Comparison of ENCODE assay signal across 9 cellular contexts in the genomic region with DNA sequence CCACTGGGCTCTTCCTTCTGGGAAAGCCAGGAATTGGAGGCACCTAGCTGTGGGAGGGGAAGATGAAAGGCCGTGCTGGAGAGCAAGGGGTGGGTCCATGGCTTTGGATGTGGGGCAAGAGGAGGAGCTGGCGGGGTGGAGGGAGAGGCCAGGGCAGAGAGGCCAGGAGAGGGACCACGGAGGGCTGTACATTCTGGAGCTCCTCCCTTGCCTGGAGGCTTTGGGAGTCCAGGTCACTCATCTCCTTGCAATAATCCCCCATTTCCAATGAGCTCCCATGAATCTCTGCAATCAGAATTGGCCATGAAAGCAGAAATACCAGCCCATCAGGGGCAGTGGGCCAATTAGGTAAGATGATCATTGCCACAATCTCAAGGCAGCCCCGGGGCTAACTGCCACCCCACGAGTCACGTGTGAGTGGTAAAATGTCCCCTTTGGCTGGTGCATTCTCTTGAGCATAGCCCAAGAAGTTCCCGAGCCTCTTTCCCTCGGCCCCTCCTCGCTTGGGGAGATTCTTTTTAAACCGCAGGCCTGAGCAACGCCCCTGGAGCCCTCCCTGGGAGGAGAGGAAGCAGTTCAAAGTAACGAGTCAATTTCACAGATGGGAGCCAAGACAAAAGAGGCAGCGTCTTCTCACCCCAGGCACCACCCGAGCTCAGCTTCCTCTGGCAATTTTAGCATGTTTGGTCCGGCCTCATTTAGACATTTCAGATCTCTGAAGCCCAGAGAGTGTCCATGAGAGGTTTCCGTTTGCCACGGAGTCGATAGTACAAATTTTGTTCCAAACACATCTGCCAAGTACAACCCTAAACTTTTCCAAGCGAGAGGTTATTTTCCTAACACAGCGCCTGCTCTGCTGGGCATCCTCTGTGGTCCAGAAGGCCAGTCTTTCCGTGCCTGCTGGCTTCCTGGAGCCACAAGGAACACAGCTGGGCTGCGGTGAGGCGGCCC. TPM values are rescaled to one million over a fixed set of nuclear protein-coding genes. Genes with fewer than 3 reads are reported as not detected.
A peak's percentile ranks its signal among the peaks of the same experiment; 100 is the strongest.
DNase-seq lines count a peak whose midpoint lies in the region; ATAC-seq, FAIRE-seq and TF ChIP-seq lines count a peak whose summit lies in the region.
"Had no signal": no experiment of that assay in that cellular context is flagged by ENCODE, and none has a peak within 500 bp of the region (broad histone marks: within the 10 kb centered on the region; RNA-seq: fewer than 3 reads in every experiment).

No MANE protein-coding gene starts in this region.

- H3K4me3 Mint-ChIP-seq in activated T-cell treated with anti-CD3 and anti-CD28 coated beads, Interleukin-2, amount 50 U/mL, for 4 hours: no peak overlapping the region
- H3K4me3 Mint-ChIP-seq: activated CD4-positive, alpha-beta T cell treated with anti-CD3 and anti-CD28 coated beads, Interleukin-2, amount 10 ng/mL, durations not matched to agents 24 days and 14 days had no signal

- no peaks in the 10 kb centered on the region for H3K9me3 Mint-ChIP-seq in activated T-cell treated with anti-CD3 and anti-CD28 coated beads, Interleukin-2, amount 50 U/mL, for 4 hours
- H3K9me3 Mint-ChIP-seq: activated CD4-positive, alpha-beta T cell treated with anti-CD3 and anti-CD28 coated beads, Interleukin-2, amount 10 ng/mL, durations not matched to agents 24 days and 14 days had no signal

- TF ChIP-seq POLR2A in Peyer's patch (IDR thresholded peaks at IDR 0.05): no peak

- H3K4me1 ChIP-seq in thoracic aorta (ENCODE audit: control insufficient read depth in 1 of 2, low read depth in 2 of 2) (peaks cover 34 to 53% of the 10 kb centered on the region in 2 donors), Peyer's patch (no peaks in the 10 kb centered on the region)

- H3K27me3 Mint-ChIP-seq in activated T-cell treated with anti-CD3 and anti-CD28 coated beads, Interleukin-2, amount 50 U/mL, for 4 hours (ENCODE audit: low read depth): peaks cover 15% of the 10 kb centered on the region

- FAIRE-seq in HTR-8/SVneo (lab: Jason Lieb, UNC): no peak

- H3K4me1 Mint-ChIP-seq in activated T-cell treated with anti-CD3 and anti-CD28 coated beads, Interleukin-2, amount 50 U/mL, for 4 hours (ENCODE audit: low read depth): no peaks in the 10 kb centered on the region
- H3K4me1 Mint-ChIP-seq: activated CD4-positive, alpha-beta T cell treated with anti-CD3 and anti-CD28 coated beads, Interleukin-2, amount 10 ng/mL, durations not matched to agents 24 days and 14 days had no signal

- peak; percentile 37 for ATAC-seq in thoracic aorta (ENCODE audit: insufficient number of reproducible peaks, low FRiP score, low read depth)
- no peak for ATAC-seq in activated T-cell treated with anti-CD3 and anti-CD28 coated beads, Interleukin-2, amount 50 U/mL, for 4 hours

- H3K27me3 ChIP-seq in thoracic aorta (replicated peaks; ENCODE audit: insufficient read depth) (no peaks in the 10 kb centered on the region), Peyer's patch (no peaks in the 10 kb centered on the region)

- TF ChIP-seq CTCF in thoracic aorta (IDR thresholded peaks at IDR 0.05) (no peak), Peyer's patch (IDR thresholded peaks at IDR 0.05) (no peak)

- H3K36me3 ChIP-seq in thoracic aorta (no peaks in the 10 kb centered on the region), Peyer's patch (no peaks in the 10 kb centered on the region)

- DNase-seq in HTR-8/SVneo (ENCODE audit: insufficient read length, low spot score) (peak; percentile 63), iPS-NIHi11 (ENCODE audit: low spot score) (peak; percentile 67), thoracic aorta (ENCODE audit: low spot score) (no peak), NCI-H1092 (lab: John Stamatoyannopoulos, UW) (no peak), Peyer's patch (no peak)
- DNase-seq in stimulated activated CD4-positive, alpha-beta T cell treated with anti-CD3 and anti-CD28 coated beads, Interleukin-4, amount 100 ng/mL, for 24 hours: no peak
- no peak for DNase-seq in activated T-cell treated with anti-CD3 and anti-CD28 coated beads, Interleukin-2, amount 50 U/mL, for 4 hours
- DNase-seq: activated CD4-positive, alpha-beta T cell treated with anti-CD3 and anti-CD28 coated beads, Interleukin-2, amount 10 ng/mL, durations not matched to agents 24 days and 14 days had no signal

- H3K27ac ChIP-seq in angular gyrus (ENCODE audit: low read depth, low read length) (peak overlapping the region; percentile 51), thoracic aorta (peak overlapping the region; percentile 77 to 80), Peyer's patch (peak overlapping the region in 1 of 4 donors; percentile 37)

- H3K4me3 ChIP-seq in thoracic aorta (peak overlapping the region; percentile 36), Peyer's patch (no peak overlapping the region)

- H3K9me3 ChIP-seq in thoracic aorta: no peaks in the 10 kb centered on the region
- no peaks in the 10 kb centered on the region for H3K9me3 ChIP-seq in Peyer's patch

- no peaks in the 10 kb centered on the region for H3K36me3 Mint-ChIP-seq in activated T-cell treated with anti-CD3 and anti-CD28 coated beads, Interleukin-2, amount 50 U/mL, for 4 hours (ENCODE audit: insufficient read depth)

RNA-seq across cellular contexts. Expression of a gene that starts 13.4 kb away (rescaled TPM):
- total RNA-seq in thoracic aorta: 1 to 10 TPM; 5.4 to 8.0 TPM
- 1 to 10 TPM; 1.0 to 2.5 (median 2.0) TPM for total RNA-seq in activated T-cell treated with anti-CD3 and anti-CD28 coated beads, Interleukin-2, amount 50 U/mL, for 4 hours
- total RNA-seq in Peyer's patch: not detected

RNA-seq across cellular contexts. Expression of a gene that starts 18.3 kb away (rescaled TPM):
- 10 to 100 TPM; 46.0 to 61.1 TPM for total RNA-seq in thoracic aorta
- 10 to 100 TPM; 56.6 to 59.9 (median 58.5) TPM for total RNA-seq in activated T-cell treated with anti-CD3 and anti-CD28 coated beads, Interleukin-2, amount 50 U/mL, for 4 hours
- 100 to 1,000 TPM in 1 of 4 donors, 10 to 100 TPM in 3; 25.9 to 130 (median 64.5) TPM for total RNA-seq in Peyer's patch

RNA-seq across cellular contexts. Expression of a gene that starts 30.1 kb away (rescaled TPM):
- total RNA-seq in thoracic aorta: 10 to 100 TPM; 44.1 to 46.6 TPM
- total RNA-seq in activated T-cell treated with anti-CD3 and anti-CD28 coated beads, Interleukin-2, amount 50 U/mL, for 4 hours: 10 to 100 TPM; 67.7 to 74.4 (median 70.7) TPM
- total RNA-seq in Peyer's patch: 10 to 100 TPM; 32.4 to 49.0 (median 37.8) TPM

RNA-seq across cellular contexts. Expression of a gene that starts 43.2 kb away (rescaled TPM):
- 10 to 100 TPM; 38.3 to 53.9 TPM for total RNA-seq in thoracic aorta
- total RNA-seq in activated T-cell treated with anti-CD3 and anti-CD28 coated beads, Interleukin-2, amount 50 U/mL, for 4 hours: 10 to 100 TPM; 18.9 to 60.9 (median 31.5) TPM
- 10 to 100 TPM in 2 of 4 donors, 1 to 10 TPM in 2; 6.8 to 40.4 (median 12.8) TPM for total RNA-seq in Peyer's patch

Comparison
In these comparisons a context has a peak if more than half of its experiments do, and no peak if none do; other contexts are left out.
1. DNase-seq: peak in HTR-8/SVneo (single experiment) and iPS-NIHi11 (single experiment); none in thoracic aorta (single experiment), stimulated activated CD4-positive, alpha-beta T cell treated with anti-CD3 and anti-CD28 coated beads, Interleukin-4, amount 100 ng/mL, for 24 hours (single experiment), NCI-H1092 (single experiment), activated T-cell treated with anti-CD3 and anti-CD28 coated beads, Interleukin-2, amount 50 U/mL, for 4 hours (single experiment) and Peyer's patch (0 of 3).